ENCODE assay signal across 8 cellular contexts in genomic region chr9:7799934-7800285, GRCh38. TPM values are rescaled to one million over a fixed set of nuclear protein-coding genes. Genes with fewer than 3 reads are reported as not detected.
DNase-seq lines count a peak whose midpoint lies in the region; ATAC-seq and TF ChIP-seq lines count a peak whose summit lies in the region.

No MANE protein-coding gene starts in this region.

- H2AFZ ChIP-seq in neural cell (ENCODE audit: low read depth, low read length) = no peak overlapping the region

- ATAC-seq in HG03558 (IDR thresholded peaks at IDR 0.05; ENCODE audit: extremely low read depth, unreplicated experiment) = peak; percentile 3

- peak overlapping the region; percentile 73 for H3K27ac ChIP-seq in neural cell (ENCODE audit: low read length)

- no peaks in the 10 kb centered on the region for H3K9me3 Mint-ChIP-seq in activated naive CD4-positive, alpha-beta T cell treated with anti-CD3 and anti-CD28 coated beads for 36 hours

- peak overlapping the region; percentile 94 for H3K27ac Mint-ChIP-seq in activated naive CD4-positive, alpha-beta T cell treated with anti-CD3 and anti-CD28 coated beads for 36 hours

- H3K36me3 ChIP-seq in neural cell (ENCODE audit: insufficient read depth, low read length) = no peaks in the 10 kb centered on the region

- peak overlapping the region; percentile 72 to 86 for H3K4me3 ChIP-seq in cardiac fibroblast (replicated peaks in 1 of 2; ENCODE audit: low read depth in 2 of 2, low read length in 2 of 2)
- peak overlapping the region; percentile 93 for H3K4me3 ChIP-seq in neural cell (ENCODE audit: low read length)

- H3K27me3 ChIP-seq in neural cell (ENCODE audit: insufficient read depth, low read depth, low read length) = no peaks in the 10 kb centered on the region

- no peaks in the 10 kb centered on the region for H3F3A ChIP-seq in neural cell (ENCODE audit: insufficient read depth, low read length, poor library complexity, severe bottlenecking)

- peak overlapping the region; percentile 91 for H3K4me3 Mint-ChIP-seq in activated naive CD4-positive, alpha-beta T cell treated with anti-CD3 and anti-CD28 coated beads for 36 hours

- DNase-seq in activated naive CD4-positive, alpha-beta T cell treated with anti-CD3 and anti-CD28 coated beads for 36 hours = no peak
- no peak for DNase-seq in activated naive CD4-positive, alpha-beta T cell treated with anti-CD3 and anti-CD28 coated beads, Interleukin-2, amount 50 U/mL, for 16 hours
- no peak for DNase-seq in cardiac fibroblast (ENCODE audit: low read depth in 2 of 2)
- no peak for DNase-seq in Ammon's horn (ENCODE audit: low spot score)
- no peak for DNase-seq in stimulated activated CD8-positive, alpha-beta memory T cell treated with anti-CD3 and anti-CD28 coated beads, Interleukin-4, amount 100 ng/mL, for 48 hours
- no peak for DNase-seq in DMS53 treated with DMSO at 0.1 percent for 48 hours (lab: John Stamatoyannopoulos, UW; ENCODE audit: unreplicated experiment)

- H3K36me3 Mint-ChIP-seq in activated naive CD4-positive, alpha-beta T cell treated with anti-CD3 and anti-CD28 coated beads for 36 hours (ENCODE audit: low read depth) = peaks cover 14% of the 10 kb centered on the region

- no peaks in the 10 kb centered on the region for H3K27me3 Mint-ChIP-seq in activated naive CD4-positive, alpha-beta T cell treated with anti-CD3 and anti-CD28 coated beads for 36 hours (ENCODE audit: low read depth)

- H3K9ac ChIP-seq in neural cell (ENCODE audit: low read length) = no peak overlapping the region

- no peaks in the 10 kb centered on the region for H3K9me3 ChIP-seq in neural cell (ENCODE audit: low read length)

- H3K79me2 ChIP-seq in neural cell (replicated peaks; ENCODE audit: insufficient read depth, low read length) = peaks cover 9% of the 10 kb centered on the region

- no peaks in the 10 kb centered on the region for H4K20me1 ChIP-seq in neural cell (ENCODE audit: insufficient read depth)

- peaks cover 25% of the 10 kb centered on the region for H3K4me1 Mint-ChIP-seq in activated naive CD4-positive, alpha-beta T cell treated with anti-CD3 and anti-CD28 coated beads for 36 hours (ENCODE audit: low read depth)

- CTCF ChIA-PET in activated naive CD4-positive, alpha-beta T cell treated with anti-CD3 and anti-CD28 coated beads for 36 hours (lab: Charles Lee) = no interaction called here

- intact Hi-C loops in activated naive CD4-positive, alpha-beta T cell treated with anti-CD3 and anti-CD28 coated beads for 36 hours (cut with micrococcal nuclease) = loop anchor here (1.0 to 10.0 kb wide), 7 partner anchors 44 to 1043 kb away; partner anchors contain the start of gene KDM4C

- H3K9me2 ChIP-seq in neural cell (ENCODE audit: insufficient read depth, low read length) = no peaks in the 10 kb centered on the region

- H3K4me2 ChIP-seq in neural cell (ENCODE audit: low read length) = no peak overlapping the region

- no peak for TF ChIP-seq RAD21 in neural cell (conservative IDR thresholded peaks at IDR 0.05)

- TF ChIP-seq EP300 in neural cell (conservative IDR thresholded peaks at IDR 0.05; ENCODE audit: poor library complexity, severe bottlenecking) = no peak

- TF ChIP-seq CTCF in cardiac fibroblast (IDR thresholded peaks at IDR 0.05; ENCODE audit: low read depth, low read length) = no peak
- no peak for TF ChIP-seq CTCF in neural cell (IDR thresholded peaks at IDR 0.05; ENCODE audit: poor library complexity, severe bottlenecking)

TF ChIP-seq in neural cell, 6 proteins besides CTCF, POLR2A, EP300 and RAD21:
- TF ChIP-seq POLR2AphosphoS5 (IDR thresholded peaks at IDR 0.05) (no peak), SMC3 (conservative IDR thresholded peaks at IDR 0.05; ENCODE audit: poor library complexity) (no peak), EZH2 (IDR thresholded peaks at IDR 0.05; ENCODE audit: borderline replicate concordance, insufficient read depth, low read length, poor library complexity, severe bottlenecking) (no peak), TAF1 (IDR thresholded peaks at IDR 0.05; ENCODE audit: low read depth) (no peak), REST (IDR thresholded peaks at IDR 0.05; ENCODE audit: borderline replicate concordance) (no peak), MXI1 (conservative IDR thresholded peaks at IDR 0.05; ENCODE audit: poor library complexity, severe bottlenecking) (no peak)

RNA-seq across cellular contexts. Expression of gene DMAC1, which starts 0.3 kb away (rescaled TPM):
- 10 to 100 TPM; 51.1 to 52.1 TPM for total RNA-seq in activated naive CD4-positive, alpha-beta T cell treated with anti-CD3 and anti-CD28 coated beads for 36 hours
- polyA plus RNA-seq in neural cell = 27.3 and 34.9 TPM in 2 replicates
- 24.1 and 26.7 TPM in 2 replicates for polyA minus RNA-seq in neural cell
